In the genomic region with DNA sequence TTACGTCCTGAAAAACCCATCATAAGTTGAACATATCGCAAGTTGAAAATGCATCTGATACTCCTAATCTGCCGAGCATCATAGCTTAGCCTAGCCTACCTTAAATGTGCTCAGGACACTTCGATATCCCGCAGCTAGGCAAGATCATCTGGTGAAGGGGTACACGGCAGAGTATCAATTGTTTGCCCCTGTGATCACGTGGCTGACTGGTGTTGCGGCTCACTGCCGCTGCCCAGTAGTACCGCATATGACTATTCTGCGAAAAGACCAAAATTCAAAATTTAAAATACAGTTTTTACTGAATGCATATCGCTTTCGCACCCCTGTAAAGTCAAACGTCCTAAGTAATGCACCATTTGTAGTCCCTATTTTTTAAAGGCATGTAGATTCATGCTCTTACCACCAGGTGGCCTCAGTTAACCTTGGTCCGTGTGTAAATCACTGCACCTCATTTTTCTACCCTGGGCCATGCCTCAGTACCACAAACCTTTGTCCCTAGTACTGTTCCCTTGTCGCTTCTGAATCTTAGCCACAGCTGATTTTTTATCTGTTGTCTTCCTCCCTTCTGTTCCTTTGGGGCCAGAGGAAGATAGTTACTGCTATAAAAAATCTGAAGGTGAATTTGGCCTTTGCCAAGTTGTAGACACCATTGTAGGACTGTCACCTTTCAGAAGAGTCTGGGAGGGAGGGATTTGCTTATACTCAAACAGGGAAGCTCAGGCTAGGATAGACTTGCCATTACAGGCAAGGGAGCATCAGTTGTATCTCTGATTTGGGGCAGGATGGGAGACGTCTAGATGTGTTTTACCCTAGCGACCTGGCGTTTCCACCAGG, we compare ENCODE assay signal across 7 cellular contexts. TPM values are rescaled to one million over a fixed set of nuclear protein-coding genes. Genes with fewer than 3 reads are reported as not detected.
DNase-seq lines count a peak whose midpoint lies in the region; ATAC-seq and TF ChIP-seq lines count a peak whose summit lies in the region.

No MANE protein-coding gene starts in this region.

- TF ChIP-seq CTCF in DOHH2 (IDR thresholded peaks at IDR 0.05; ENCODE audit: low read depth, low read length, poor library complexity, severe bottlenecking) (peak; percentile 84), HL-60 (IDR thresholded peaks at IDR 0.05; ENCODE audit: insufficient read depth, low read length) (peak; percentile 86), RWPE1 (conservative IDR thresholded peaks at IDR 0.05; ENCODE audit: low read depth) (peak; percentile 87), coronary artery (IDR thresholded peaks at IDR 0.05) (peak; percentile 87), left lung (IDR thresholded peaks at IDR 0.05) (peak; percentile 75 to 88)

- intact Hi-C loops in left lung (cut with DNase I) = loop anchor here in 1 of 2 donors (5.0 kb wide), 1 partner anchor 131 kb away; no protein-coding TSS in a partner anchor

- H3K27me3 ChIP-seq in DOHH2 (ENCODE audit: control insufficient read depth, low read length) = no peaks in the 10 kb centered on the region
- H3K27me3 ChIP-seq in HL-60 (ENCODE audit: insufficient read depth, poor library complexity, severe bottlenecking) = no peaks in the 10 kb centered on the region
- no peaks in the 10 kb centered on the region for H3K27me3 ChIP-seq in left lung

- H3K79me2 ChIP-seq in DOHH2 (ENCODE audit: control insufficient read depth, low read length) = no peaks in the 10 kb centered on the region

- no peaks in the 10 kb centered on the region for H3F3A ChIP-seq in DOHH2 (ENCODE audit: control insufficient read depth, insufficient read depth)

- peaks cover 12% of the 10 kb centered on the region for H3K36me3 ChIP-seq in DOHH2 (ENCODE audit: control insufficient read depth, low read length)
- peaks cover 0 to 40% of the 10 kb centered on the region in 2 donors for H3K36me3 ChIP-seq in left lung

- no peak overlapping the region for H3K27ac ChIP-seq in DOHH2 (ENCODE audit: low read depth, low read length)
- H3K27ac ChIP-seq in HL-60 (replicated peaks) = no peak overlapping the region
- no peak overlapping the region for H3K27ac ChIP-seq in RWPE1
- H3K27ac ChIP-seq in coronary artery = peak overlapping the region in 1 of 2 donors; percentile 39
- no peak overlapping the region for H3K27ac ChIP-seq in left lung

- DNase-seq in HL-60 (ENCODE audit: low read depth in 1 of 2, low spot score in 1 of 2) (peak in 1 of 2 experiments; percentile 29), RWPE1 (ENCODE audit: low spot score) (peak; percentile 61), coronary artery (ENCODE audit: low spot score) (no peak), left lung (no peak)
- peak; percentile 2 for DNase-seq in stimulated activated naive CD4-positive, alpha-beta T cell treated with Interleukin-2 at 50 U/mL for 16 hours (lab: John Stamatoyannopoulos, UW)
- DNase-seq in NK-92 treated with Interleukin-12 subunit alpha and Interleukin-12 subunit beta, amount 100 ng/mL, for 24 hours (lab: John Stamatoyannopoulos, UW) = no peak

- H3K4me2 ChIP-seq in DOHH2 (ENCODE audit: low read length) = no peak overlapping the region

- POLR2A ChIA-PET in RWPE1 (lab: Yijun Ruan, JAX; ENCODE audit: low non-redundant PET) = no interaction called here

- peak; percentile 96 for ATAC-seq in left lung

- H3K4me3 ChIP-seq in DOHH2 (ENCODE audit: low read length) = no peak overlapping the region
- H3K4me3 ChIP-seq in HL-60 (replicated peaks; ENCODE audit: insufficient read depth, low read length) = no peak overlapping the region
- H3K4me3 ChIP-seq in coronary artery = peak overlapping the region; percentile 45
- H3K4me3 ChIP-seq in left lung = no peak overlapping the region

- no peaks in the 10 kb centered on the region for H3K9me2 ChIP-seq in DOHH2 (replicated peaks; ENCODE audit: control insufficient read depth, low read length)

- H3K4me1 ChIP-seq in DOHH2 (ENCODE audit: control insufficient read depth, low read length) = peaks cover 7% of the 10 kb centered on the region
- H3K4me1 ChIP-seq in left lung = peaks cover 0 to 5% of the 10 kb centered on the region in 2 donors

- CTCF ChIA-PET in RWPE1 (lab: Yijun Ruan, JAX) = interaction anchor here (0.6 to 1.6 kb wide), 3 partner anchors 16 to 133 kb away, joined by 3 to 7 read pairs (median 5); no protein-coding TSS in a partner anchor

- no peaks in the 10 kb centered on the region for H4K20me1 ChIP-seq in DOHH2 (ENCODE audit: control insufficient read depth, insufficient read depth, low read depth, low read length)

- H3K9me3 ChIP-seq in DOHH2 (ENCODE audit: control insufficient read depth, insufficient read depth, low read length) (no peaks in the 10 kb centered on the region), left lung (no peaks in the 10 kb centered on the region)

RNA-seq across cellular contexts. Expression of gene WWP2, which starts 34.4 kb away (rescaled TPM):
- total RNA-seq in left lung = 10 to 100 TPM; 67.9 to 73.0 TPM

RNA-seq across cellular contexts. Expression of gene NOB1, which starts 41.8 kb away (rescaled TPM):
- total RNA-seq in left lung = 10 to 100 TPM; 29.9 to 42.2 TPM

Comparison
In these comparisons a context has a peak if more than half of its experiments do, and no peak if none do; other contexts are left out.
1. DNase-seq: peak in RWPE1 (single experiment) and stimulated activated naive CD4-positive, alpha-beta T cell treated with Interleukin-2 at 50 U/mL for 16 hours (single experiment); none in coronary artery (single experiment), left lung (0 of 2) and NK-92 treated with Interleukin-12 subunit alpha and Interleukin-12 subunit beta, amount 100 ng/mL, for 24 hours (single experiment).
2. Peak in every context shown above with its lines, with median percentiles within 50 percentile points of each other: CTCF ChIP-seq.